Comparison of ENCODE assay signal across 9 cellular contexts in the genomic region with DNA sequence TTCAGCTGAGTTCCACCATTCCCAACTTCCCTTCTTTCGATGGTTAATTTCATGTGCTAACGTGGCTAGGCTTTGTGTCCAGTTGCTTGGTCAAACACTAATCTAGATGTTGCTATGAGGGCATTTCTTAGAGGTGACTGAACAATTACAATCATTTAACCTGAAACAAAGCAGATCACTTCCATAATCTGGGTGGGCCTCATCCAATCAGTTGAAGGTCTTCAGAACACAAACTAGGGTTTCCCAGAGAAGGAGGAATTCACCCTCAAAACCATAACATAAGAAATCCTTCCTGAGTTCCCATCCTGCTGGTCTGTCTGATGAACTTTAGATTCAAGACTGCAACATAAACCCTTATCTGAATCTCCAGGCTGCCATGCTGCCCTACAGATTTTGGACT.
"Had no signal": no experiment of that assay in that cellular context is flagged by ENCODE, and none has a peak within 500 bp of the region (broad histone marks: within the 10 kb centered on the region; RNA-seq: fewer than 3 reads in every experiment).

No MANE protein-coding gene starts in this region.

- H3K4me3 Mint-ChIP-seq: IgD-negative memory B cell had no signal

- H3K27me3 Mint-ChIP-seq: IgD-negative memory B cell had no signal

- H3K4me1 Mint-ChIP-seq: IgD-negative memory B cell had no signal

- H3K36me3 ChIP-seq: HAP-1 had no signal

- H3K27ac ChIP-seq: GM23248, HL-60 had no signal

- ATAC-seq: HCT116, HepG2 had no signal

- H3K9ac ChIP-seq: GM23248 had no signal

- H2AFZ ChIP-seq: GM23248 had no signal

- H3K9me3 ChIP-seq: HAP-1 had no signal

- DNase-seq: GM23248, GOT3, KG1 had no signal

- H3K27ac Mint-ChIP-seq: IgD-negative memory B cell had no signal

- FAIRE-seq: H54, HepG2 had no signal

- H3K36me3 Mint-ChIP-seq: IgD-negative memory B cell had no signal

- H3K4me3 ChIP-seq: GM23248, HAP-1 had no signal
